11 cellular contexts compared by ENCODE assay signal in genomic region chr20:40966103-40966502, GRCh38.
DNase-seq lines count a peak whose midpoint lies in the region; FAIRE-seq and TF ChIP-seq lines count a peak whose summit lies in the region.
"Had no signal": no experiment of that assay in that cellular context is flagged by ENCODE, and none has a peak within 500 bp of the region (broad histone marks: within the 10 kb centered on the region; RNA-seq: fewer than 3 reads in every experiment).

No MANE protein-coding gene starts in this region.

- DNase-seq in GM12865 (ENCODE audit: low read depth) (peak; percentile 50), HFFc6 (no peak), astrocyte (ENCODE audit: low read depth) (no peak), NCI-H1694 (lab: John Stamatoyannopoulos, UW) (no peak), GM13976 (ENCODE audit: low spot score) (no peak)
- no peak for DNase-seq in stimulated activated CD4-positive, alpha-beta T cell treated with anti-CD3 and anti-CD28 coated beads, Interleukin-4, amount 100 ng/mL, for 1 hour
- DNase-seq: activated T-cell treated with anti-CD3 and anti-CD28 coated beads, Interleukin-2, amount 50 U/mL, for 72 hours; stimulated activated CD4-positive, alpha-beta T cell treated with anti-CD3 and anti-CD28 coated beads, Interleukin-2, amount 100 ng/mL, for 48 hours had no signal

- H3K4me1 ChIP-seq in astrocyte (ENCODE audit: insufficient read depth, low read length) = no peaks in the 10 kb centered on the region

- H3K9me3 ChIP-seq in astrocyte (ENCODE audit: insufficient read depth, low read depth, low read length) = no peaks in the 10 kb centered on the region
- H3K9me3 ChIP-seq: vagina had no signal

- H3K27ac ChIP-seq in astrocyte (ENCODE audit: low read depth, low read length) = no peak overlapping the region
- H3K27ac ChIP-seq: vagina had no signal

- H3K27ac Mint-ChIP-seq in HFFc6 (no peak overlapping the region), astrocyte (ENCODE audit: unreplicated experiment) (no peak overlapping the region), nephron (no peak overlapping the region)
- H3K27ac Mint-ChIP-seq: activated T-cell treated with anti-CD3 and anti-CD28 coated beads, Interleukin-2, amount 50 U/mL, for 72 hours had no signal

- in situ Hi-C loops in GM13976 (cut with MboI; ENCODE audit: low sequenced_read_pairs, unreplicated experiment) = no loop called here

- H3K4me2 ChIP-seq in astrocyte (ENCODE audit: low read length) = no peak overlapping the region

- H3K79me2 ChIP-seq in astrocyte (ENCODE audit: insufficient read depth, low read length) = no peaks in the 10 kb centered on the region

- peaks cover 4% of the 10 kb centered on the region for H4K20me1 ChIP-seq in astrocyte (ENCODE audit: insufficient read depth, low read length)

- H2AFZ ChIP-seq in astrocyte (ENCODE audit: low read depth, low read length) = no peak overlapping the region

- H3K4me3 Mint-ChIP-seq in HFFc6 = no peak overlapping the region
- no peak overlapping the region for H3K4me3 Mint-ChIP-seq in astrocyte (ENCODE audit: unreplicated experiment)
- no peak overlapping the region for H3K4me3 Mint-ChIP-seq in nephron
- H3K4me3 Mint-ChIP-seq: activated T-cell treated with anti-CD3 and anti-CD28 coated beads, Interleukin-2, amount 50 U/mL, for 72 hours had no signal

- no peaks in the 10 kb centered on the region for H3K36me3 ChIP-seq in astrocyte (ENCODE audit: insufficient read depth, low read length)
- H3K36me3 ChIP-seq: vagina had no signal

- H3K36me3 Mint-ChIP-seq in HFFc6 (ENCODE audit: low read depth) = no peaks in the 10 kb centered on the region
- no peaks in the 10 kb centered on the region for H3K36me3 Mint-ChIP-seq in astrocyte (ENCODE audit: low read depth, unreplicated experiment)
- no peaks in the 10 kb centered on the region for H3K36me3 Mint-ChIP-seq in nephron (ENCODE audit: low read depth)

- no peak overlapping the region for H3K9ac ChIP-seq in astrocyte (ENCODE audit: low read length)

- FAIRE-seq in astrocyte (lab: Jason Lieb, UNC) = no peak
- FAIRE-seq: RCC 7860 had no signal

- H3K4me3 ChIP-seq in GM12865 (ENCODE audit: low read depth, low read length) = no peak overlapping the region
- H3K4me3 ChIP-seq in astrocyte (ENCODE audit: insufficient read depth, low read depth, low read length) = no peak overlapping the region
- H3K4me3 ChIP-seq: vagina had no signal

- no peaks in the 10 kb centered on the region for H3K9me3 Mint-ChIP-seq in HFFc6
- H3K9me3 Mint-ChIP-seq in astrocyte (ENCODE audit: unreplicated experiment) = no peaks in the 10 kb centered on the region
- H3K9me3 Mint-ChIP-seq in nephron = no peaks in the 10 kb centered on the region
- H3K9me3 Mint-ChIP-seq: activated T-cell treated with anti-CD3 and anti-CD28 coated beads, Interleukin-2, amount 50 U/mL, for 72 hours had no signal

- H3K27me3 Mint-ChIP-seq in HFFc6 (ENCODE audit: insufficient read depth) (peaks cover 8% of the 10 kb centered on the region), astrocyte (ENCODE audit: low read depth, unreplicated experiment) (peaks cover 19% of the 10 kb centered on the region), nephron (ENCODE audit: low read depth) (peaks cover 25% of the 10 kb centered on the region)

- H3K4me1 Mint-ChIP-seq in HFFc6 (ENCODE audit: low read depth) (peaks cover 33% of the 10 kb centered on the region), astrocyte (ENCODE audit: low read depth, unreplicated experiment) (no peaks in the 10 kb centered on the region), nephron (peaks cover 13% of the 10 kb centered on the region)

- H3K27me3 ChIP-seq in astrocyte (ENCODE audit: insufficient read depth, low read length) = no peaks in the 10 kb centered on the region
- H3K27me3 ChIP-seq: vagina had no signal

- TF ChIP-seq CTCF in GM12865 (IDR thresholded peaks at IDR 0.05; ENCODE audit: insufficient read depth, low read depth, low read length, missing control alignments) = peak; percentile 55
- TF ChIP-seq CTCF in HFFc6 (IDR thresholded peaks at IDR 0.05) = peak; percentile 74
- peak; percentile 30 for TF ChIP-seq CTCF in astrocyte (IDR thresholded peaks at IDR 0.05; ENCODE audit: insufficient read depth, low read depth, low read length)
- peak; percentile 21 to 29 (median 28) for TF ChIP-seq CTCF in nephron (IDR thresholded peaks at IDR 0.05; ENCODE audit: unreplicated experiment in 3 of 3)
- no peak for TF ChIP-seq CTCF in GM13976 (IDR thresholded peaks at IDR 0.05; ENCODE audit: borderline replicate concordance, control extremely low read depth, extremely low read depth, insufficient read depth, missing control alignments)
